8 cellular contexts compared by ENCODE assay signal in the genomic region with DNA sequence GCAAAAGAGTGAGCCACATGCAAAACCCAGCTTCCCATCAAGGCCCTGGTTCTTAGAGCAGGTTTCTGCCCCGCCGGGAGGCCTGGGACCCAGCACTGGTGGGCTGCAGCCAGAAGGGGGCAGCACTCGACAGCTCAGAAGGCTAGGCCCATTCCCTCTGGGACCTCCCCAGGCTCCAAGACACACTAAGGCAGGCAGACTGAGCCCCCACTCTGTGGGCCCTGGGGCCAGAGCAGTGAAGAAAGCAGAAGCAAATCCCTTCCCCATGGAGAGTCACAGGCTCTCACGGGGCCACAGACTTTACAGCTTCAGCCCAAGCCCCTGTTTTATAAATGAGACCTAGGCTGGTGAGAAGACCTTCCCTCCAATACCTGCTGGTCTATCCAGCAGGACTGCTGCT.
DNase-seq lines count a peak whose midpoint lies in the region; ATAC-seq lines count a peak whose summit lies in the region.

No MANE protein-coding gene starts in this region.

- peaks cover 12% of the 10 kb centered on the region for H3K4me1 ChIP-seq in BLaER1

- DNase-seq in NCI-H460 (ENCODE audit: extremely low read depth, low read depth), result peak; percentile 45
- DNase-seq in activated CD4-positive, alpha-beta T cell treated with anti-CD3 and anti-CD28 coated beads for 48 hours, result peak; percentile 81
- peak; percentile 20 to 80 for DNase-seq in dermis microvascular lymphatic vessel endothelial cell (ENCODE audit: low read depth in 2 of 2)
- DNase-seq in medulla oblongata (ENCODE audit: extremely low spot score), result peak; percentile 90
- DNase-seq in stimulated activated CD8-positive, alpha-beta memory T cell treated with anti-CD3 and anti-CD28 coated beads, Interleukin-15, amount 100 ng/mL, for 48 hours (ENCODE audit: low read depth in 2 of 2), result peak; percentile 33 to 44

- H3K27me3 ChIP-seq in BLaER1, result no peaks in the 10 kb centered on the region

- H3K27ac ChIP-seq in BLaER1, result no peak overlapping the region

- peak overlapping the region; percentile 22 for H3K4me2 ChIP-seq in BLaER1

- ATAC-seq in GM19023 (IDR thresholded peaks at IDR 0.05; ENCODE audit: unreplicated experiment), result peak; percentile 93
- ATAC-seq in HG03108 (IDR thresholded peaks at IDR 0.05; ENCODE audit: unreplicated experiment), result peak; percentile 91

- H4K20me1 ChIP-seq in BLaER1, result no peaks in the 10 kb centered on the region

- no peaks in the 10 kb centered on the region for H3K9me3 ChIP-seq in BLaER1

- no peak overlapping the region for H3K9ac ChIP-seq in BLaER1

- H3K4me3 ChIP-seq in BLaER1, result no peak overlapping the region

- peaks cover 15% of the 10 kb centered on the region for H3K36me3 ChIP-seq in BLaER1

Comparison
In these comparisons a context has a peak if more than half of its experiments do, and no peak if none do; other contexts are left out.
1. DNase-seq: peak in every context shown above with its lines; median percentile 90 in medulla oblongata; 81 in activated CD4-positive, alpha-beta T cell treated with anti-CD3 and anti-CD28 coated beads for 48 hours; 50 in dermis microvascular lymphatic vessel endothelial cell; 45 in NCI-H460; 38 in stimulated activated CD8-positive, alpha-beta memory T cell treated with anti-CD3 and anti-CD28 coated beads, Interleukin-15, amount 100 ng/mL, for 48 hours.